Comparison of ENCODE assay signal across 19 cellular contexts in genomic region chr1:159338018-159338417, GRCh38. TPM values are rescaled to one million over a fixed set of nuclear protein-coding genes. Genes with fewer than 3 reads are reported as not detected.
DNase-seq lines count a peak whose midpoint lies in the region; ATAC-seq and TF ChIP-seq lines count a peak whose summit lies in the region.
"Had no signal": no experiment of that assay in that cellular context is flagged by ENCODE, and none has a peak within 500 bp of the region (broad histone marks: within the 10 kb centered on the region; RNA-seq: fewer than 3 reads in every experiment).

No MANE protein-coding gene starts in this region.

- H3K9me3 Mint-ChIP-seq in HFFc6 (no peaks in the 10 kb centered on the region; the same call in 1 of the 2 replicates), WTC11 (0 out of 2 replicates have a peak, but pooled peaks cover 3% of the 10 kb centered on the region)
- H3K9me3 Mint-ChIP-seq: CD8-positive, alpha-beta T cell had no signal

- H2BK120ac ChIP-seq in mesendoderm (ENCODE audit: low read depth, low read length) = no peak overlapping the region

- H3K4me3 Mint-ChIP-seq in HFFc6 (no peak overlapping the region), WTC11 (no peak overlapping the region)
- H3K4me3 Mint-ChIP-seq: B cell; CD8-positive, alpha-beta T cell; IgD-negative memory B cell had no signal

- H3K27ac Mint-ChIP-seq in HFFc6 (peak overlapping the region; percentile 10; the same call in 1 of the 2 replicates), WTC11 (no peak overlapping the region)
- H3K27ac Mint-ChIP-seq: B cell; CD8-positive, alpha-beta T cell; IgD-negative memory B cell had no signal

- DNase-seq in GM06990 (ENCODE audit: extremely low read depth, insufficient read length) = no peak
- DNase-seq in HFFc6 = no peak
- DNase-seq in WTC11 (ENCODE audit: low spot score) = no peak
- peak; percentile 28 for DNase-seq in mesendoderm
- DNase-seq in NCI-H1105 (lab: John Stamatoyannopoulos, UW) = no peak
- DNase-seq: 8988T; Calu3; CD8-positive, alpha-beta T cell; DMS79 treated with DMSO at 0.1 percent for 48 hours; GF-D8; HCEC 1CT had no signal

- no peak overlapping the region for H3K23ac ChIP-seq in mesendoderm (ENCODE audit: low read length)

- no peaks in the 10 kb centered on the region for H3K79me2 ChIP-seq in mesendoderm (ENCODE audit: control insufficient read depth, insufficient read depth, low read length)

- H3K4me3 ChIP-seq in GM06990 (replicated peaks; ENCODE audit: low read depth, low read length) (no peak overlapping the region), mesendoderm (ENCODE audit: low read length) (no peak overlapping the region)
- H3K4me3 ChIP-seq: BLaER1 treated with 17β-estradiol and CSF1 and Interleukin-3, amounts not matched to agents 10 nM and 100 nM; GM12878 had no signal

- H2BK5ac ChIP-seq in mesendoderm (ENCODE audit: low read length) = no peak overlapping the region

- no peaks in the 10 kb centered on the region for H3K79me1 ChIP-seq in mesendoderm (ENCODE audit: low read length)

- TF ChIP-seq CTCF in GM06990 (IDR thresholded peaks at IDR 0.05; ENCODE audit: insufficient read depth, low read length, poor library complexity, severe bottlenecking) (peak; percentile 8), HFFc6 (IDR thresholded peaks at IDR 0.05) (no peak), WTC11 (IDR thresholded peaks at IDR 0.05) (no peak)

- no peak overlapping the region for H4K8ac ChIP-seq in mesendoderm (ENCODE audit: low read depth, low read length)

- ATAC-seq in WTC11 = peak; percentile 52
- ATAC-seq in HG02642 (IDR thresholded peaks at IDR 0.05; ENCODE audit: poor library complexity, unreplicated experiment) = no peak
- ATAC-seq in GM18519 (IDR thresholded peaks at IDR 0.05; ENCODE audit: low FRiP score, unreplicated experiment) = no peak
- ATAC-seq: CD8-positive, alpha-beta T cell; GM12878; HepG2 had no signal

- no peaks in the 10 kb centered on the region for H3K27me3 Mint-ChIP-seq in HFFc6 (ENCODE audit: insufficient read depth)
- no peaks in the 10 kb centered on the region for H3K27me3 Mint-ChIP-seq in WTC11 (ENCODE audit: low read depth)

- no peak overlapping the region for H3K27ac ChIP-seq in mesendoderm (ENCODE audit: low read depth, low read length)
- H3K27ac ChIP-seq: BLaER1 treated with 17β-estradiol and CSF1 and Interleukin-3, amounts not matched to agents 10 nM and 100 nM had no signal

- H3K18ac ChIP-seq in mesendoderm (ENCODE audit: low read length) = no peak overlapping the region

- H2AK5ac ChIP-seq in mesendoderm (ENCODE audit: low read length) = no peak overlapping the region

- H3K9ac ChIP-seq in mesendoderm (ENCODE audit: low read length) = no peak overlapping the region
- H3K9ac ChIP-seq: BLaER1 treated with 17β-estradiol and CSF1 and Interleukin-3, amounts not matched to agents 10 nM and 100 nM had no signal

- H3K36me3 Mint-ChIP-seq in HFFc6 (ENCODE audit: low read depth) (no peaks in the 10 kb centered on the region), WTC11 (no peaks in the 10 kb centered on the region)
- H3K36me3 Mint-ChIP-seq: CD8-positive, alpha-beta T cell; IgD-negative memory B cell had no signal

- H3K4me1 Mint-ChIP-seq in HFFc6 (ENCODE audit: low read depth) = peaks cover 51% of the 10 kb centered on the region
- H3K4me1 Mint-ChIP-seq in WTC11 = peaks cover 9% of the 10 kb centered on the region; the same call in 1 of the 2 replicates
- H3K4me1 Mint-ChIP-seq: B cell, IgD-negative memory B cell had no signal

- CTCF ChIA-PET in WTC11 (lab: Charles Lee) = interaction anchor here (1.0 kb wide), 1 partner anchor 443 kb away, joined by 3 read pairs; the partner anchor contains the start of gene DUSP23

- no peaks in the 10 kb centered on the region for H3K36me3 ChIP-seq in GM06990 (ENCODE audit: control insufficient read depth, insufficient read depth, low read length)
- no peaks in the 10 kb centered on the region for H3K36me3 ChIP-seq in mesendoderm (ENCODE audit: control insufficient read depth, insufficient read depth, low read length)
- H3K36me3 ChIP-seq: BLaER1 treated with 17β-estradiol and CSF1 and Interleukin-3, amounts not matched to agents 10 nM and 100 nM had no signal

- no peak overlapping the region for H4K5ac ChIP-seq in mesendoderm (ENCODE audit: low read length)

- POLR2A ChIA-PET in WTC11 (lab: Charles Lee) = no interaction called here

- no peak overlapping the region for H3K56ac ChIP-seq in mesendoderm (ENCODE audit: low read length)

- no peak overlapping the region for H3K4ac ChIP-seq in mesendoderm (ENCODE audit: low read depth, low read length)

- no peak overlapping the region for H3K4me2 ChIP-seq in mesendoderm (ENCODE audit: low read length)
- H3K4me2 ChIP-seq: BLaER1 treated with 17β-estradiol and CSF1 and Interleukin-3, amounts not matched to agents 10 nM and 100 nM had no signal

- H3K4me1 ChIP-seq in mesendoderm (ENCODE audit: control insufficient read depth, low read depth, low read length) = no peaks in the 10 kb centered on the region

- H2BK15ac ChIP-seq in mesendoderm (replicated peaks; ENCODE audit: low read depth) = no peak overlapping the region

- H3K27me3 ChIP-seq in GM06990 (replicated peaks; ENCODE audit: control insufficient read depth, insufficient read depth, low read length) = no peaks in the 10 kb centered on the region
- H3K27me3 ChIP-seq in mesendoderm (ENCODE audit: insufficient read depth, low read length, poor library complexity) = no peaks in the 10 kb centered on the region
- H3K27me3 ChIP-seq: BLaER1 treated with 17β-estradiol and CSF1 and Interleukin-3, amounts not matched to agents 10 nM and 100 nM had no signal

TF ChIP-seq in WTC11, 78 proteins besides CTCF, POLR2A, EP300 and RAD21:
- TF ChIP-seq CBFB (CRISPR knock-in tag; IDR thresholded peaks at IDR 0.05; ENCODE audit: low read depth) (no peak), SP1 (CRISPR knock-in tag; conservative IDR thresholded peaks at IDR 0.05) (no peak)

RNA-seq across cellular contexts. Expression of gene FCER1A, which starts 35.9 kb away (rescaled TPM):
- not detected for total RNA-seq in HFFc6 (2021; fragmentation: NEBNext Ultra II Directional; extraction: Animal tissue kit (Norgen Biotek cat#: 25700))
- not detected in 3 replicates for total RNA-seq in WTC11 (2021)
- not detected for polyA plus RNA-seq in mesendoderm (2013, experiment 1 of 2)
- polyA plus RNA-seq in mesendoderm (2013, experiment 2 of 2) = not detected
- total RNA-seq: B cell; Calu3; CD8-positive, alpha-beta T cell; H4; HepG2 had no signal
- polyA plus RNA-seq: HepG2, IgD-negative memory B cell had no signal
